Comparison of ENCODE assay signal across 1 cellular context in the genomic region with DNA sequence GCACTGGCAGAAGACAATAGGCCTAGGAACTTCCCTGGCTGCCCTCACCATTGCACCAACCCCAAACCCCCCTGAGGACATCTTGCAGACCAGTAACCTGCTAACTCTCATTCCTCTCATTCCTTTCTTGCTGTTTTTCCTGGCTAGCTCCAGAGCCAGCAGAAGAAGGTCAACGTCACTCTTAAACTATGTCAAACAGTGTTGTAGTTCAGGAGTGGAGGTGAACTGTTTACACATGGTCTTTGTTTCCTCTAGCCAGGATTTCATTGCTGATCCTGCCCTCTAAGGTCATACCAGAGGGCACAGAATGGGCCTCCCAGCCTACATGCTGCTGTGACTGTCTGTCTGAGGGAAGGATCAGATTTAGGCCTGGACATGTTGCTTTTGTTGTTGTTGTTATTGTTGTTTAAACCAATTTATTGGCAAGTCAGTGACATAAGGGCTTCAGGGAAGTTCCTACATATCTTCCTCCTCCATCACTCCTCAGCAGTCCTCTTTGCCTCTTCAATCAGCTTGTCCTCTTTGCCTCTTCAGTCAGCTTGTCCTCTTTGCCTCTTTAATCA.
TF ChIP-seq lines count a peak whose summit lies in the region.

No MANE protein-coding gene starts in this region.

TF ChIP-seq in GM12878, 131 proteins besides CTCF, POLR2A, EP300 and RAD21 (continued from another document):
- TF ChIP-seq CBFB (IDR thresholded peaks at IDR 0.05; ENCODE audit: low read depth) = no peak
- no peak for TF ChIP-seq PAX5 (IDR thresholded peaks at IDR 0.05; ENCODE audit: borderline replicate concordance, low read depth, low read length)
- TF ChIP-seq, protein P1, sequence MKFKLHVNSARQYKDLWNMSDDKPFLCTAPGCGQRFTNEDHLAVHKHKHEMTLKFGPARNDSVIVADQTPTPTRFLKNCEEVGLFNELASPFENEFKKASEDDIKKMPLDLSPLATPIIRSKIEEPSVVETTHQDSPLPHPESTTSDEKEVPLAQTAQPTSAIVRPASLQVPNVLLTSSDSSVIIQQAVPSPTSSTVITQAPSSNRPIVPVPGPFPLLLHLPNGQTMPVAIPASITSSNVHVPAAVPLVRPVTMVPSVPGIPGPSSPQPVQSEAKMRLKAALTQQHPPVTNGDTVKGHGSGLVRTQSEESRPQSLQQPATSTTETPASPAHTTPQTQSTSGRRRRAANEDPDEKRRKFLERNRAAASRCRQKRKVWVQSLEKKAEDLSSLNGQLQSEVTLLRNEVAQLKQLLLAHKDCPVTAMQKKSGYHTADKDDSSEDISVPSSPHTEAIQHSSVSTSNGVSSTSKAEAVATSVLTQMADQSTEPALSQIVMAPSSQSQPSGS (IDR thresholded peaks at IDR 0.05; ENCODE audit: low read length) = no peak
- TF ChIP-seq SUZ12 (IDR thresholded peaks at IDR 0.05; ENCODE audit: unreplicated experiment) = no peak
- no peak for TF ChIP-seq HDAC2 (IDR thresholded peaks at IDR 0.05)
- no peak for TF ChIP-seq RAD51 (IDR thresholded peaks at IDR 0.05)
- TF ChIP-seq, protein P2, sequence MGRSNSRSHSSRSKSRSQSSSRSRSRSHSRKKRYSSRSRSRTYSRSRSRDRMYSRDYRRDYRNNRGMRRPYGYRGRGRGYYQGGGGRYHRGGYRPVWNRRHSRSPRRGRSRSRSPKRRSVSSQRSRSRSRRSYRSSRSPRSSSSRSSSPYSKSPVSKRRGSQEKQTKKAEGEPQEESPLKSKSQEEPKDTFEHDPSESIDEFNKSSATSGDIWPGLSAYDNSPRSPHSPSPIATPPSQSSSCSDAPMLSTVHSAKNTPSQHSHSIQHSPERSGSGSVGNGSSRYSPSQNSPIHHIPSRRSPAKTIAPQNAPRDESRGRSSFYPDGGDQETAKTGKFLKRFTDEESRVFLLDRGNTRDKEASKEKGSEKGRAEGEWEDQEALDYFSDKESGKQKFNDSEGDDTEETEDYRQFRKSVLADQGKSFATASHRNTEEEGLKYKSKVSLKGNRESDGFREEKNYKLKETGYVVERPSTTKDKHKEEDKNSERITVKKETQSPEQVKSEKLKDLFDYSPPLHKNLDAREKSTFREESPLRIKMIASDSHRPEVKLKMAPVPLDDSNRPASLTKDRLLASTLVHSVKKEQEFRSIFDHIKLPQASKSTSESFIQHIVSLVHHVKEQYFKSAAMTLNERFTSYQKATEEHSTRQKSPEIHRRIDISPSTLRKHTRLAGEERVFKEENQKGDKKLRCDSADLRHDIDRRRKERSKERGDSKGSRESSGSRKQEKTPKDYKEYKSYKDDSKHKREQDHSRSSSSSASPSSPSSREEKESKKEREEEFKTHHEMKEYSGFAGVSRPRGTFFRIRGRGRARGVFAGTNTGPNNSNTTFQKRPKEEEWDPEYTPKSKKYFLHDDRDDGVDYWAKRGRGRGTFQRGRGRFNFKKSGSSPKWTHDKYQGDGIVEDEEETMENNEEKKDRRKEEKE (IDR thresholded peaks at IDR 0.05) = no peak
- TF ChIP-seq BMI1 (IDR thresholded peaks at IDR 0.05; ENCODE audit: borderline replicate concordance) = no peak
- no peak for TF ChIP-seq RB1 (IDR thresholded peaks at IDR 0.05; ENCODE audit: borderline replicate concordance)
- no peak for TF ChIP-seq STAT1 (conservative IDR thresholded peaks at IDR 0.05)
- TF ChIP-seq NFIC (IDR thresholded peaks at IDR 0.05; ENCODE audit: low read depth, low read length) = no peak
TF ChIP-seq in GM12878: peak in this region for 0.
